20 cellular contexts compared by ENCODE assay signal in the genomic region with DNA sequence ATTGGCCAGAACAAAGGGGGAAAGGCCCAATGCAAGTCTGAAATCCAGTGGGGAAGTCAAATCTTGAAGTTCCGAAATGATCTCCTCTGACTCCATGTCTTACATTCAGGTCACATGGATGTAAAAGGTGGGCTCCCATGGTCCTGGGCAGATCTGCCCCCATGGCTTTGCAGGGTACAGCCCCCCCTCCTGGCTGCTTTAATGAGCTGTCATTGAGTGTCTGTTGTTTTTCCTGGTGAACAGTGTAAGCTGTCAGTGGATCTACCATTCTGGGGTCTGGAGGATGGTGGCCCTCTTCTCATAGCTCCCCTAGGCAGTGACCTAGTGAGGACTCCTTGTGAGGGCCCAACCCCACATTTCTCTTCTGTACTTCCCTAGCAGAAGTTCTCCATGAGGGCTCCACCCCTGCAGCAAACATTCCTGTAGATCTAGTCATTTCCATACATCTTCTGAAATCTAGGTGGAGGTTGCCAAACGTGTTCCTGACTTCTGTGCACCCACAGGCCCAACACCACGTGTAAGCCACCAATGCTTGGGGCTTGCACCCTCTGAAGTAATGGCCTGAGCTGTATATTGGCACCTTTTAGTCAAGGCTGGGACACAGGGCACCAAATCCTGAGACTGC. TPM values are rescaled to one million over a fixed set of nuclear protein-coding genes. Genes with fewer than 3 reads are reported as not detected.
DNase-seq lines count a peak whose midpoint lies in the region; ATAC-seq, FAIRE-seq and TF ChIP-seq lines count a peak whose summit lies in the region.
"Had no signal": no experiment of that assay in that cellular context is flagged by ENCODE, and none has a peak within 500 bp of the region (broad histone marks: within the 10 kb centered on the region; RNA-seq: fewer than 3 reads in every experiment).

No MANE protein-coding gene starts in this region.

- CTCF ChIA-PET in GM12878 (lab: Yijun Ruan, JAX): no interaction called here
- CTCF ChIA-PET in activated CD4-positive, alpha-beta memory T cell treated with anti-CD3 and anti-CD28 coated beads, Interleukin-2, amount 10 ng/mL, durations not matched to agents 7 days and 5 days (lab: Charles Lee): no interaction called here

- ATAC-seq in GM12878: no peak
- ATAC-seq: CD8-positive, alpha-beta T cell; Right ventricle myocardium inferior had no signal

- intact Hi-C loops in GM12878 (cut with micrococcal nuclease; ENCODE audit: unreplicated experiment): no loop called here

- no peak overlapping the region for H2BK15ac ChIP-seq in mesenchymal stem cell (ENCODE audit: low read depth, poor library complexity, severe bottlenecking)

- H3K79me2 ChIP-seq in GM12878 (ENCODE audit: control insufficient read depth, insufficient read depth, low read length): no peaks in the 10 kb centered on the region

- RAD21 ChIA-PET in GM12878 (lab: Charles Lee; ENCODE audit: unreplicated experiment): no interaction called here

- 31% methylated on average over 3 of the region's 3 CpGs for WGBS in GM12878 (ENCODE audit: insufficient coverage, insufficient replicate concordance, low lambda C conversion rate, missing lambda C conversion rate)
- 37% methylated on average over 2 of the region's 3 CpGs for WGBS in mesenchymal stem cell

- H2BK120ac ChIP-seq in mesenchymal stem cell (ENCODE audit: low read depth, low read length): no peak overlapping the region

- no peak for FAIRE-seq in GM12878 (lab: Jason Lieb, UNC)

- H3K27me3 ChIP-seq in GM12878 (replicated peaks in 1 of 2; ENCODE audit: control insufficient read depth in 2 of 2, insufficient read depth in 2 of 2, low read length in 1 of 2): no peaks in the 10 kb centered on the region
- no peaks in the 10 kb centered on the region for H3K27me3 ChIP-seq in mesenchymal stem cell (ENCODE audit: control insufficient read depth in 1 of 2, insufficient read depth in 1 of 2, low read length in 2 of 2)
- H3K27me3 ChIP-seq: BE2C had no signal

- in situ Hi-C loops in GM12878 (cut with MboI): no loop called here

- H3K27me3 Mint-ChIP-seq in HFFc6 (ENCODE audit: insufficient read depth) (no peaks in the 10 kb centered on the region), mesothelial cell of epicardium (ENCODE audit: low read depth) (no peaks in the 10 kb centered on the region)
- no peaks in the 10 kb centered on the region for H3K27me3 Mint-ChIP-seq in activated CD4-positive, alpha-beta memory T cell treated with anti-CD3 and anti-CD28 coated beads, Interleukin-2, amount 10 ng/mL, durations not matched to agents 7 days and 5 days

- no peak overlapping the region for H3K4ac ChIP-seq in mesenchymal stem cell (ENCODE audit: low read depth in 1 of 2, low read length in 2 of 2)

- no peaks in the 10 kb centered on the region for H3K4me1 ChIP-seq in GM12878 (ENCODE audit: control insufficient read depth, insufficient read depth, low read length)
- no peaks in the 10 kb centered on the region for H3K4me1 ChIP-seq in mesenchymal stem cell (ENCODE audit: control insufficient read depth, insufficient read depth, low read depth, low read length)
- H3K4me1 ChIP-seq: BE2C had no signal

- H4K91ac ChIP-seq in mesenchymal stem cell (ENCODE audit: low read length): no peak overlapping the region

- no peak for TF ChIP-seq EP300 in GM12878 (IDR thresholded peaks at IDR 0.05; ENCODE audit: borderline replicate concordance in 1 of 2, control insufficient read depth in 1 of 2, low read depth in 2 of 2, low read length in 2 of 2)

- H2BK12ac ChIP-seq in mesenchymal stem cell (ENCODE audit: low read length in 2 of 2): no peak overlapping the region

- H3K36me3 ChIP-seq in GM12878 (ENCODE audit: control insufficient read depth in 2 of 2, insufficient read depth in 2 of 2, low read length in 1 of 2): no peaks in the 10 kb centered on the region
- no peaks in the 10 kb centered on the region for H3K36me3 ChIP-seq in mesenchymal stem cell (ENCODE audit: control insufficient read depth in 1 of 2, insufficient read depth in 2 of 2, low read depth in 1 of 2, low read length in 2 of 2)
- H3K36me3 ChIP-seq: BE2C had no signal

- POLR2A ChIA-PET in GM12878 (lab: Charles Lee): no interaction called here
- POLR2A ChIA-PET in activated CD4-positive, alpha-beta memory T cell treated with anti-CD3 and anti-CD28 coated beads, Interleukin-2, amount 10 ng/mL, durations not matched to agents 7 days and 5 days (lab: Charles Lee): no interaction called here

- H3K4me3 Mint-ChIP-seq in HFFc6: no peak overlapping the region
- no peak overlapping the region for H3K4me3 Mint-ChIP-seq in activated CD4-positive, alpha-beta memory T cell treated with anti-CD3 and anti-CD28 coated beads, Interleukin-2, amount 10 ng/mL, durations not matched to agents 7 days and 5 days
- H3K4me3 Mint-ChIP-seq in mesothelial cell of epicardium: no peak overlapping the region
- H3K4me3 Mint-ChIP-seq: CD8-positive, alpha-beta T cell had no signal

- SMC1A ChIA-PET in GM12878 (lab: Charles Lee; ENCODE audit: uncharacterized antibody, unreplicated experiment): no interaction called here

- H4K8ac ChIP-seq in mesenchymal stem cell (ENCODE audit: low read length): peak overlapping the region; percentile 17

- no peak overlapping the region for H2AK5ac ChIP-seq in mesenchymal stem cell (ENCODE audit: low read length, severe bottlenecking)

- H3K4me1 Mint-ChIP-seq in HFFc6 (ENCODE audit: low read depth) (peaks cover 25% of the 10 kb centered on the region), mesothelial cell of epicardium (no peaks in the 10 kb centered on the region)
- no peaks in the 10 kb centered on the region for H3K4me1 Mint-ChIP-seq in activated CD4-positive, alpha-beta memory T cell treated with anti-CD3 and anti-CD28 coated beads, Interleukin-2, amount 10 ng/mL, durations not matched to agents 7 days and 5 days

- no peak overlapping the region for H3K4me3 ChIP-seq in GM12864 (ENCODE audit: low read depth, low read length)
- no peak overlapping the region for H3K4me3 ChIP-seq in GM12878
- H3K4me3 ChIP-seq in mesenchymal stem cell (ENCODE audit: insufficient read depth in 1 of 2, low read depth in 1 of 2, low read length in 2 of 2): no peak overlapping the region

- H3K79me1 ChIP-seq in mesenchymal stem cell (replicated peaks; ENCODE audit: low read length, poor library complexity, severe bottlenecking): no peaks in the 10 kb centered on the region

- H3K36me3 Mint-ChIP-seq in HFFc6 (ENCODE audit: low read depth): peaks cover 13% of the 10 kb centered on the region
- H3K36me3 Mint-ChIP-seq in activated CD4-positive, alpha-beta memory T cell treated with anti-CD3 and anti-CD28 coated beads, Interleukin-2, amount 10 ng/mL, durations not matched to agents 7 days and 5 days (ENCODE audit: low read depth): no peaks in the 10 kb centered on the region
- H3K36me3 Mint-ChIP-seq in mesothelial cell of epicardium: peaks cover 26% of the 10 kb centered on the region
- H3K36me3 Mint-ChIP-seq: CD8-positive, alpha-beta T cell had no signal

- TF ChIP-seq CTCF in GM12864 (IDR thresholded peaks at IDR 0.05; ENCODE audit: low read depth, low read length, missing control alignments) (peak; percentile 22), HFFc6 (IDR thresholded peaks at IDR 0.05) (peak; percentile 33; the same call in 1 of the 2 replicates), GM12878 (IDR thresholded peaks at IDR 0.05 in 2 of 3, conservative IDR thresholded peaks at IDR 0.05 in 1 of 3; ENCODE audit: control insufficient read depth in 2 of 3, extremely low read depth in 1 of 3, insufficient read depth in 1 of 3, low read depth in 3 of 3, low read length in 3 of 3) (peak; percentile 8 to 13 (median 10); a peak in 1 of 6 replicates), mesothelial cell of epicardium (IDR thresholded peaks at IDR 0.05; ENCODE audit: unreplicated experiment) (no peak)

- H3K9me3 ChIP-seq in GM12878 (replicated peaks; ENCODE audit: control insufficient read depth, insufficient read depth, low read length) (no peaks in the 10 kb centered on the region), mesenchymal stem cell (ENCODE audit: control insufficient read depth, low read length) (peaks cover 8% of the 10 kb centered on the region)
- H3K9me3 ChIP-seq: BE2C, SK-N-SH had no signal

- peaks cover 14% of the 10 kb centered on the region for H3K9me3 Mint-ChIP-seq in HFFc6
- peaks cover 16% of the 10 kb centered on the region for H3K9me3 Mint-ChIP-seq in activated CD4-positive, alpha-beta memory T cell treated with anti-CD3 and anti-CD28 coated beads, Interleukin-2, amount 10 ng/mL, durations not matched to agents 7 days and 5 days
- H3K9me3 Mint-ChIP-seq in mesothelial cell of epicardium: peaks cover 56% of the 10 kb centered on the region

- DNase-seq in GM12864 (ENCODE audit: low read depth) (no peak), HFFc6 (no peak), GM12878 (ENCODE audit: low read depth, low spot score) (no peak), mesenchymal stem cell (no peak), UCSD-AML1 (lab: John Stamatoyannopoulos, UW; ENCODE audit: unreplicated experiment) (no peak), mesothelial cell of epicardium (ENCODE audit: low spot score in 2 of 2, unreplicated experiment in 2 of 2) (no peak), AG08395 (ENCODE audit: low spot score) (no peak)
- no peak for DNase-seq in activated CD4-positive, alpha-beta memory T cell treated with anti-CD3 and anti-CD28 coated beads, Interleukin-2, amount 10 ng/mL, durations not matched to agents 7 days and 5 days
- DNase-seq: BE2C, H7, Kasumi-1, MV-4-11, NCI-H1436, NCI-H2081 treated with DMSO at 0.1 percent for 48 hours, NCI-H345, NCI-H526 treated with DMSO at 0.1 percent for 48 hours, SK-N-SH, T-helper 1 cell had no signal

- H3K4me2 ChIP-seq in GM12878 (ENCODE audit: control insufficient read depth, insufficient read depth): no peak overlapping the region
- H3K4me2 ChIP-seq in mesenchymal stem cell (ENCODE audit: low read length, poor library complexity, severe bottlenecking): no peak overlapping the region
- H3K4me2 ChIP-seq: SK-N-SH had no signal

- BruUV-seq in GM12878 (replicated peaks; lab: Mats Ljungman, UMichigan): no TSS peak

- H3K18ac ChIP-seq in mesenchymal stem cell (ENCODE audit: low read depth in 1 of 2, low read length in 2 of 2): no peak overlapping the region

- H3K23ac ChIP-seq in mesenchymal stem cell (ENCODE audit: low read length in 2 of 2): no peak overlapping the region

- H4K20me1 ChIP-seq in GM12878 (ENCODE audit: control insufficient read depth, insufficient read depth): no peaks in the 10 kb centered on the region

- H3K9ac ChIP-seq in GM12878 (ENCODE audit: control insufficient read depth, insufficient read depth, low read length): no peak overlapping the region
- H3K9ac ChIP-seq in mesenchymal stem cell (ENCODE audit: low read length): no peak overlapping the region
- H3K9ac ChIP-seq: SK-N-SH had no signal

- no peak for TF ChIP-seq POLR2A in GM12878 (IDR thresholded peaks at IDR 0.05; ENCODE audit: low read depth, low read length)

- TF ChIP-seq RAD21 in GM12878 (IDR thresholded peaks at IDR 0.05; ENCODE audit: insufficient read depth, low read depth, low read length): 0 out of 2 replicates have a peak, but pooled peaks have one; percentile 5

- H2BK5ac ChIP-seq in mesenchymal stem cell (ENCODE audit: low read depth, low read length, poor library complexity, severe bottlenecking): no peak overlapping the region

- H3K27ac Mint-ChIP-seq in HFFc6 (no peak overlapping the region), mesothelial cell of epicardium (no peak overlapping the region)
- no peak overlapping the region for H3K27ac Mint-ChIP-seq in activated CD4-positive, alpha-beta memory T cell treated with anti-CD3 and anti-CD28 coated beads, Interleukin-2, amount 10 ng/mL, durations not matched to agents 7 days and 5 days
- H3K27ac Mint-ChIP-seq: CD8-positive, alpha-beta T cell had no signal

- H3K27ac ChIP-seq in GM12878 (ENCODE audit: control insufficient read depth, insufficient read depth) (no peak overlapping the region), mesenchymal stem cell (ENCODE audit: low read length, poor library complexity, severe bottlenecking) (no peak overlapping the region)

- no peak overlapping the region for H3K14ac ChIP-seq in mesenchymal stem cell (ENCODE audit: low read length in 2 of 2)

- no peak overlapping the region for H2AFZ ChIP-seq in GM12878 (ENCODE audit: control insufficient read depth, low read depth, low read length)
- H2AFZ ChIP-seq in mesenchymal stem cell (ENCODE audit: low read depth, low read length): no peak overlapping the region

RNA-seq across cellular contexts. Expression of a gene that starts 9.3 kb away (rescaled TPM):
- not detected for total RNA-seq in HFFc6 (2021; fragmentation: NEBNext Ultra II Directional; extraction: Animal tissue kit (Norgen Biotek cat#: 25700))
- total RNA-seq in GM12878 (2013; cell fraction: nucleolus; rRNA removed): not detected in 2 replicates
- total RNA-seq in GM12878 (2014; rRNA removed) (not detected in 2 replicates), GM12878 (2014; rRNA removed; fragmentation: Illumina TruSeq; extraction: Trizol) (not detected in 2 replicates), GM12878 (2021) (not detected in 2 replicates), mesothelial cell of epicardium (not detected in 3 replicates)
- not detected for polyA plus RNA-seq in GM12878 (2011; ENCODE audit: low read depth)
- polyA plus RNA-seq in GM12878 (2011; rRNA removed) (not detected in 2 replicates), GM12878 (2014; fragmentation: Illumina TruSeq; extraction: Trizol) (not detected in 2 replicates), GM12878 (2014; fragmentation: Nextera tagmentation; extraction: Ambion mirVana) (not detected), GM12878 (2014; rRNA removed) (not detected in 2 replicates), GM12878 (2016; fragmentation: Nextera tagmentation; extraction: Ambion mirVana) (not detected)
- polyA plus RNA-seq in GM12878 (2011; cell fraction: cytosol; rRNA removed): not detected in 2 replicates
- polyA plus RNA-seq in GM12878 (2011; cell fraction: nucleus; rRNA removed): not detected in 2 replicates
- polyA plus RNA-seq in GM12878 (2012): not detected in 2 replicates
- not detected in 2 replicates for polyA minus RNA-seq in GM12878 (2011; rRNA and poly(A)+ RNA removed)
- polyA minus RNA-seq in GM12878 (2011; cell fraction: cytosol; rRNA and poly(A)+ RNA removed): not detected in 2 replicates
- not detected in 2 replicates for polyA minus RNA-seq in GM12878 (2011; cell fraction: nucleus; rRNA and poly(A)+ RNA removed)
- not detected for polyA plus RNA-seq in mesenchymal stem cell (2013, experiment 1 of 2)
- not detected for polyA plus RNA-seq in mesenchymal stem cell (2013, experiment 2 of 2)
- not detected for total RNA-seq in activated CD4-positive, alpha-beta memory T cell treated with anti-CD3 and anti-CD28 coated beads, Interleukin-2, amount 10 ng/mL, durations not matched to agents 7 days and 5 days
- total RNA-seq: CD8-positive, alpha-beta T cell; H7 had no signal
- polyA plus RNA-seq: SK-N-SH had no signal
